1 cellular context compared by ENCODE assay signal in the genomic region with DNA sequence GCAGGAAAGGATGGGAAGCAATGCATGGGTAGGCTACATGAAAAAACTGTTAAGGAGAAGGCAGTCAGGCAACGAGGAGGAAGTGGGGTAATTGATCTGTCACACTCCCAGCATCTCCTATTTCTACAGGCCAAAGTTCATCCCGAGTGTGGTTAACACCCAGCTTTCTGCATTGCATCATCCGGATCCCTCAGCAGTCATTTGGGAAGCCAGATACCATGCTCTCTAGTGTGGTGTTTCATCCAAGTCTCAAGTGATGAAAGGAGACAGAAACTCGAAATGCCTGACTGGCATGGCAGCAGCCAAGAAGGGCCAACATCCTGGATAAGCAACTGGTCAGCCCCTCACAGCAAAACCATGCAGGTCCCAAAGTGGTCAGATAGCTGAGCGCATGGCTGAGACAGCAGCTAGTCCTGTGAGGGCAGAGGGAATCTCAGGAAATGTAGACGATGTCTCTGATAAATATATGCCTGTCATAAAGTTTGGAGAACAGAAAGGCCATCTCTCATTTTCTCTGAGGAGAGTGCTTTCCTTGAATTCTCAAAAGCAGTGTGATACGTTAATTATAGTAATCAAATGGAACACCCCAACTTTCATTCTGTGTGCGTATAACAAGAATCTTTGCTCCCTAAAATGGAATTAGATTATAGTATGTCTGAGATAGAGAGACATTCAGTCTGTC.
TF ChIP-seq lines count a peak whose summit lies in the region.

No MANE protein-coding gene starts in this region.

TF ChIP-seq in GM23338, 12 proteins besides CTCF, POLR2A, EP300 and RAD21 (continued from another document):
- TF ChIP-seq, protein P1, sequence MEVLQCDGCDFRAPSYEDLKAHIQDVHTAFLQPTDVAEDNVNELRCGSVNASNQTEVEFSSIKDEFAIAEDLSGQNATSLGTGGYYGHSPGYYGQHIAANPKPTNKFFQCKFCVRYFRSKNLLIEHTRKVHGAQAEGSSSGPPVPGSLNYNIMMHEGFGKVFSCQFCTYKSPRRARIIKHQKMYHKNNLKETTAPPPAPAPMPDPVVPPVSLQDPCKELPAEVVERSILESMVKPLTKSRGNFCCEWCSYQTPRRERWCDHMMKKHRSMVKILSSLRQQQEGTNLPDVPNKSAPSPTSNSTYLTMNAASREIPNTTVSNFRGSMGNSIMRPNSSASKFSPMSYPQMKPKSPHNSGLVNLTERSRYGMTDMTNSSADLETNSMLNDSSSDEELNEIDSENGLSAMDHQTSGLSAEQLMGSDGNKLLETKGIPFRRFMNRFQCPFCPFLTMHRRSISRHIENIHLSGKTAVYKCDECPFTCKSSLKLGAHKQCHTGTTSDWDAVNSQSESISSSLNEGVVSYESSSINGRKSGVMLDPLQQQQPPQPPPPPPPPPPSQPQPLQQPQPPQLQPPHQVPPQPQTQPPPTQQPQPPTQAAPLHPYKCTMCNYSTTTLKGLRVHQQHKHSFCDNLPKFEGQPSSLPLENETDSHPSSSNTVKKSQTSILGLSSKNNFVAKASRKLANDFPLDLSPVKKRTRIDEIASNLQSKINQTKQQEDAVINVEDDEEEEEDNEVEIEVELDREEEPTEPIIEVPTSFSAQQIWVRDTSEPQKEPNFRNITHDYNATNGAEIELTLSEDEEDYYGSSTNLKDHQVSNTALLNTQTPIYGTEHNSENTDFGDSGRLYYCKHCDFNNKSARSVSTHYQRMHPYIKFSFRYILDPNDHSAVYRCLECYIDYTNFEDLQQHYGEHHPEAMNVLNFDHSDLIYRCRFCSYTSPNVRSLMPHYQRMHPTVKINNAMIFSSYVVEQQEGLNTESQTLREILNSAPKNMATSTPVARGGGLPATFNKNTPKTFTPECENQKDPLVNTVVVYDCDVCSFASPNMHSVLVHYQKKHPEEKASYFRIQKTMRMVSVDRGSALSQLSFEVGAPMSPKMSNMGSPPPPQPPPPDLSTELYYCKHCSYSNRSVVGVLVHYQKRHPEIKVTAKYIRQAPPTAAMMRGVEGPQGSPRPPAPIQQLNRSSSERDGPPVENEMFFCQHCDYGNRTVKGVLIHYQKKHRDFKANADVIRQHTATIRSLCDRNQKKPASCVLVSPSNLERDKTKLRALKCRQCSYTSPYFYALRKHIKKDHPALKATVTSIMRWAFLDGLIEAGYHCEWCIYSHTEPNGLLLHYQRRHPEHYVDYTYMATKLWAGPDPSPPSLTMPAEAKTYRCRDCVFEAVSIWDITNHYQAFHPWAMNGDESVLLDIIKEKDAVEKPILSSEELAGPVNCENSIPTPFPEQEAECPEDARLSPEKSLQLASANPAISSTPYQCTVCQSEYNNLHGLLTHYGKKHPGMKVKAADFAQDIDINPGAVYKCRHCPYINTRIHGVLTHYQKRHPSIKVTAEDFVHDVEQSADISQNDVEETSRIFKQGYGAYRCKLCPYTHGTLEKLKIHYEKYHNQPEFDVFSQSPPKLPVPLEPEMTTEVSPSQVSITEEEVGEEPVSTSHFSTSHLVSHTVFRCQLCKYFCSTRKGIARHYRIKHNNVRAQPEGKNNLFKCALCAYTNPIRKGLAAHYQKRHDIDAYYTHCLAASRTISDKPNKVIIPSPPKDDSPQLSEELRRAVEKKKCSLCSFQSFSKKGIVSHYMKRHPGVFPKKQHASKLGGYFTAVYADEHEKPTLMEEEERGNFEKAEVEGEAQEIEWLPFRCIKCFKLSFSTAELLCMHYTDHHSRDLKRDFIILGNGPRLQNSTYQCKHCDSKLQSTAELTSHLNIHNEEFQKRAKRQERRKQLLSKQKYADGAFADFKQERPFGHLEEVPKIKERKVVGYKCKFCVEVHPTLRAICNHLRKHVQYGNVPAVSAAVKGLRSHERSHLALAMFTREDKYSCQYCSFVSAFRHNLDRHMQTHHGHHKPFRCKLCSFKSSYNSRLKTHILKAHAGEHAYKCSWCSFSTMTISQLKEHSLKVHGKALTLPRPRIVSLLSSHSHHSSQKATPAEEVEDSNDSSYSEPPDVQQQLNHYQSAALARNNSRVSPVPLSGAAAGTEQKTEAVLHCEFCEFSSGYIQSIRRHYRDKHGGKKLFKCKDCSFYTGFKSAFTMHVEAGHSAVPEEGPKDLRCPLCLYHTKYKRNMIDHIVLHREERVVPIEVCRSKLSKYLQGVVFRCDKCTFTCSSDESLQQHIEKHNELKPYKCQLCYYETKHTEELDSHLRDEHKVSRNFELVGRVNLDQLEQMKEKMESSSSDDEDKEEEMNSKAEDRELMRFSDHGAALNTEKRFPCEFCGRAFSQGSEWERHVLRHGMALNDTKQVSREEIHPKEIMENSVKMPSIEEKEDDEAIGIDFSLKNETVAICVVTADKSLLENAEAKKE (CRISPR knock-in tag; IDR thresholded peaks at IDR 0.05) = no peak
- TF ChIP-seq EZH2 (IDR thresholded peaks at IDR 0.05; ENCODE audit: low read depth, unreplicated experiment) = no peak
- TF ChIP-seq CREB1 (CRISPR knock-in tag; IDR thresholded peaks at IDR 0.05; ENCODE audit: low read depth) = no peak
- TF ChIP-seq, protein P2, sequence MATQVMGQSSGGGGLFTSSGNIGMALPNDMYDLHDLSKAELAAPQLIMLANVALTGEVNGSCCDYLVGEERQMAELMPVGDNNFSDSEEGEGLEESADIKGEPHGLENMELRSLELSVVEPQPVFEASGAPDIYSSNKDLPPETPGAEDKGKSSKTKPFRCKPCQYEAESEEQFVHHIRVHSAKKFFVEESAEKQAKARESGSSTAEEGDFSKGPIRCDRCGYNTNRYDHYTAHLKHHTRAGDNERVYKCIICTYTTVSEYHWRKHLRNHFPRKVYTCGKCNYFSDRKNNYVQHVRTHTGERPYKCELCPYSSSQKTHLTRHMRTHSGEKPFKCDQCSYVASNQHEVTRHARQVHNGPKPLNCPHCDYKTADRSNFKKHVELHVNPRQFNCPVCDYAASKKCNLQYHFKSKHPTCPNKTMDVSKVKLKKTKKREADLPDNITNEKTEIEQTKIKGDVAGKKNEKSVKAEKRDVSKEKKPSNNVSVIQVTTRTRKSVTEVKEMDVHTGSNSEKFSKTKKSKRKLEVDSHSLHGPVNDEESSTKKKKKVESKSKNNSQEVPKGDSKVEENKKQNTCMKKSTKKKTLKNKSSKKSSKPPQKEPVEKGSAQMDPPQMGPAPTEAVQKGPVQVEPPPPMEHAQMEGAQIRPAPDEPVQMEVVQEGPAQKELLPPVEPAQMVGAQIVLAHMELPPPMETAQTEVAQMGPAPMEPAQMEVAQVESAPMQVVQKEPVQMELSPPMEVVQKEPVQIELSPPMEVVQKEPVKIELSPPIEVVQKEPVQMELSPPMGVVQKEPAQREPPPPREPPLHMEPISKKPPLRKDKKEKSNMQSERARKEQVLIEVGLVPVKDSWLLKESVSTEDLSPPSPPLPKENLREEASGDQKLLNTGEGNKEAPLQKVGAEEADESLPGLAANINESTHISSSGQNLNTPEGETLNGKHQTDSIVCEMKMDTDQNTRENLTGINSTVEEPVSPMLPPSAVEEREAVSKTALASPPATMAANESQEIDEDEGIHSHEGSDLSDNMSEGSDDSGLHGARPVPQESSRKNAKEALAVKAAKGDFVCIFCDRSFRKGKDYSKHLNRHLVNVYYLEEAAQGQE (IDR thresholded peaks at IDR 0.05; ENCODE audit: unreplicated experiment) = no peak
- TF ChIP-seq ZNF114 (CRISPR knock-in tag; IDR thresholded peaks at IDR 0.05) = no peak
